ENCODE assay signal across 7 cellular contexts in the genomic region with DNA sequence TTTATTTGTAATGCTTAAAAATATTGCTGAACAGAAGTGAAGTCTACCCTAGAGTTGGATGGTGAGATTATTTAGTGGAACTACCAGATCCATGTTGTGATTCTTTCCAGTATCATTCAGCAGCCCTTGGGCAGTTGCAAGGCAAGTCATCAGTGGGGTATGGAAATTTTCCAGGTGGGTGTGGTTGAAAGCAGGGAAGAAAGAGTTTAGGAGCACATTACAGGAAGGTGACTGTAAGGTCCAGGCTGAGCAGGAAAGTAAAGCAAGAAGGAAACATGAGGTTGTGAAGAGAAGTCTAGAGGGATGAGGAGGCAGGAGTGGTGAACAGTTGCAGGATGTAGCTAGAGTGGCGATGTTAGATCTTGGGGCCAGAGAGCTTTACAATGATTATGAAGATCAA.
DNase-seq lines count a peak whose midpoint lies in the region; ATAC-seq and TF ChIP-seq lines count a peak whose summit lies in the region.
"Not testable (repeated sequence)": the region's sequence is repeated elsewhere in the genome, so short reads cannot be mapped to it uniquely, and the experiment has no call there.

No MANE protein-coding gene starts in this region.

- H3K4me1 Mint-ChIP-seq in HFFc6 (ENCODE audit: low read depth): peaks cover 11% of the 10 kb centered on the region

- not testable (repeated sequence) for ATAC-seq in foreskin keratinocyte

- H2AK5ac ChIP-seq in trophoblast cell (ENCODE audit: low read length): not testable (repeated sequence)

- not testable (repeated sequence) for H3K27me3 ChIP-seq in foreskin keratinocyte; trophoblast cell (ENCODE audit: insufficient read depth, low read length)

- no CpG with 5 or more reads among the region's 1 CpG for WGBS in trophoblast cell (ENCODE audit: extremely low coverage, insufficient coverage, insufficient read length)

- H3K4me2 ChIP-seq in trophoblast cell (ENCODE audit: low read length): not testable (repeated sequence)

- H4K8ac ChIP-seq in trophoblast cell (ENCODE audit: low read depth, low read length): not testable (repeated sequence)

- H3K23ac ChIP-seq in trophoblast cell (ENCODE audit: low read length): not testable (repeated sequence)

- H3K9me3 Mint-ChIP-seq in HFFc6: not testable (repeated sequence)

- H3K4me1 ChIP-seq in foreskin keratinocyte; trophoblast cell (ENCODE audit: control insufficient read depth in 1 of 2, insufficient read depth in 2 of 2, low read length in 2 of 2): not testable (repeated sequence)

- DNase-seq in AG08395 (ENCODE audit: low spot score) (peak; percentile 2), ELR (ENCODE audit: low read depth) (peak; percentile 37), HFFc6 (peak; percentile 26), RPMI7951 (ENCODE audit: low read depth) (peak; percentile 13), epithelial cell of esophagus (ENCODE audit: low read depth) (peak; percentile 50), foreskin keratinocyte (peak; percentile 14 to 66), trophoblast cell (peak; percentile 21 to 61)

- H2AFZ ChIP-seq in trophoblast cell (ENCODE audit: insufficient read depth, low read length, poor library complexity): not testable (repeated sequence)

- not testable (repeated sequence) for H3K79me2 ChIP-seq in trophoblast cell (ENCODE audit: control insufficient read depth, insufficient read depth, low read length, poor library complexity)

- H3K36me3 ChIP-seq in trophoblast cell (ENCODE audit: control insufficient read depth in 1 of 2, insufficient read depth in 2 of 2, low read length in 2 of 2): not testable (repeated sequence)

- H3K4ac ChIP-seq in trophoblast cell (ENCODE audit: low read depth, low read length): not testable (repeated sequence)

- not testable (repeated sequence) for H3K9me3 ChIP-seq in trophoblast cell (ENCODE audit: insufficient read depth, low read depth, low read length)

- not testable (repeated sequence) for H3K18ac ChIP-seq in trophoblast cell (ENCODE audit: low read length)

- H4K12ac ChIP-seq in trophoblast cell (ENCODE audit: low read depth, low read length): not testable (repeated sequence)

- peaks cover 22% of the 10 kb centered on the region for H3K27me3 Mint-ChIP-seq in HFFc6 (ENCODE audit: insufficient read depth)

- H3K9ac ChIP-seq in trophoblast cell (ENCODE audit: low read length): not testable (repeated sequence)

- H3K4me3 Mint-ChIP-seq in HFFc6: not testable (repeated sequence)

- H3K79me1 ChIP-seq in trophoblast cell (ENCODE audit: low read length): not testable (repeated sequence)

- H3K36me3 Mint-ChIP-seq in HFFc6 (ENCODE audit: low read depth): not testable (repeated sequence)

- not testable (repeated sequence) for H3K27ac ChIP-seq in foreskin keratinocyte; trophoblast cell (ENCODE audit: low read depth, low read length)

- H3K27ac Mint-ChIP-seq in HFFc6: not testable (repeated sequence)

- TF ChIP-seq CTCF in HFFc6 (IDR thresholded peaks at IDR 0.05); epithelial cell of esophagus (IDR thresholded peaks at IDR 0.05; ENCODE audit: insufficient read depth, low read depth, low read length, missing control alignments); foreskin keratinocyte (conservative IDR thresholded peaks at IDR 0.05): not testable (repeated sequence)

- not testable (repeated sequence) for H2BK5ac ChIP-seq in trophoblast cell (ENCODE audit: low read depth, low read length, poor library complexity)

- H2BK120ac ChIP-seq in trophoblast cell (ENCODE audit: insufficient read depth, low read length, poor library complexity): not testable (repeated sequence)

- H3K14ac ChIP-seq in trophoblast cell (ENCODE audit: low read length): not testable (repeated sequence)

- not testable (repeated sequence) for H4K91ac ChIP-seq in trophoblast cell (ENCODE audit: low read depth, low read length)

- H3K4me3 ChIP-seq in epithelial cell of esophagus (ENCODE audit: low read length); trophoblast cell (ENCODE audit: low read depth, low read length): not testable (repeated sequence)

- H2BK12ac ChIP-seq in trophoblast cell (ENCODE audit: low read length): not testable (repeated sequence)
